ENCODE assay signal across 24 cellular contexts in the genomic region with DNA sequence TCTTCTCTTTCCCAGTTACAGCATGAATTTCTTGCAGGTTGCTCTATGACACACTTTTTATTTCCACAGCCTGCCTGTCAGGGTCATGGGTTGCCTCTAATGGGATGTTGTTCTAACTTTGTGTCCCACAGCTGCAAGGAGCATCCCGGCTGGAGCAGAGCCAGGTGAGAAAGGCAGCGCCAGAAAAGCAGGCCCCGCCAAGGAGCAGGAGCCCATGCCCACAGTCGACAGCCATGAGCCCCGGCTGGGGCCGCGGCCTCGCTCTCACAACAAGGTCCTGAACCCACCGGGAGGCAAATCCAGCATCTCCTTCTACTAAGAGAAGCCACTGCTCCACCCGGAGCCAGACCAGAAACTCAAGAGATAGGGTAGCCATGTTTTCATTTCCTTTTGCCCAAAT.
"Had no signal": no experiment of that assay in that cellular context is flagged by ENCODE, and none has a peak within 500 bp of the region (broad histone marks: within the 10 kb centered on the region; RNA-seq: fewer than 3 reads in every experiment).

No MANE protein-coding gene starts in this region.

- H3K27me3 Mint-ChIP-seq: IgD-negative memory B cell had no signal

- H3K4me3 Mint-ChIP-seq: IgD-negative memory B cell had no signal

- H3K4me3 ChIP-seq: K562, SJSA1, SK-N-MC had no signal

- H3K4me1 Mint-ChIP-seq: IgD-negative memory B cell had no signal

- H3K27ac ChIP-seq: HL-60, KMS-11, SJSA1, SK-N-MC had no signal

- H3K27ac Mint-ChIP-seq: IgD-negative memory B cell had no signal

- ATAC-seq: K562, Panc1, PC-3 had no signal

- H3K9me3 Mint-ChIP-seq: IgD-negative memory B cell had no signal

- H3K27me3 ChIP-seq: SJSA1 had no signal

- DNase-seq: Kasumi-1, MM.1S, NCI-H1092 treated with DMSO at 0.1 percent for 48 hours, NCI-H1436, NCI-H187, NCI-H2029, NCI-H2081 treated with DMSO at 0.1 percent for 48 hours, NCI-H2171, NCI-H226, NCI-H446, NCI-H510A, NCI-H524 treated with DMSO at 0.1 percent for 48 hours, NCI-H69, NCI-H774, PC-3, Right ventricle myocardium superior, SIG-M5 had no signal

- H3K9me3 ChIP-seq: SJSA1 had no signal
